ENCODE assay signal across 1 cellular context in genomic region chr17:75516255-75516618, GRCh38.
TF ChIP-seq lines count a peak whose summit lies in the region.

Gene TSEN54, plus strand, starts transcription at chr17:75516528. Its CDS starts 33 bp downstream, at chr17:75516561.

TF ChIP-seq in K562, 482 proteins besides CTCF, POLR2A, EP300 and RAD21 (continued from another document):
- no peak for TF ChIP-seq SFPQ (IDR thresholded peaks at IDR 0.05; ENCODE audit: low read depth, low read length)
- no peak; the same call in 1 of the 2 replicates for TF ChIP-seq TFAP4 (CRISPR knock-in tag; IDR thresholded peaks at IDR 0.05; ENCODE audit: borderline replicate concordance)
- TF ChIP-seq AFF1 (IDR thresholded peaks at IDR 0.05; ENCODE audit: low read depth in 1 of 2, partially characterized antibody in 2 of 2) = no peak
- TF ChIP-seq HSF4 (CRISPR knock-in tag; IDR thresholded peaks at IDR 0.05; ENCODE audit: borderline replicate concordance) = no peak
- peak; percentile 33 for TF ChIP-seq TCF3 (CRISPR knock-in tag; IDR thresholded peaks at IDR 0.05)
- TF ChIP-seq XRCC3 (IDR thresholded peaks at IDR 0.05) = no peak
- no peak; the same call in none of the 2 replicates for TF ChIP-seq HDAC2 (IDR thresholded peaks at IDR 0.05)
- peak; percentile 92; the same call in 1 of the 2 replicates for TF ChIP-seq MIER1 (IDR thresholded peaks at IDR 0.05; ENCODE audit: low read depth)
- TF ChIP-seq RFX7 (CRISPR knock-in tag; IDR thresholded peaks at IDR 0.05) = no peak
- TF ChIP-seq ETV5 (CRISPR knock-in tag; IDR thresholded peaks at IDR 0.05; ENCODE audit: low read depth) = peak; percentile 95
- no peak for TF ChIP-seq ILK (tag; IDR thresholded peaks at IDR 0.05; ENCODE audit: borderline replicate concordance, low read depth)
- TF ChIP-seq DDX20 (tag; IDR thresholded peaks at IDR 0.05; ENCODE audit: low read depth) = no peak
- no peak for TF ChIP-seq KLF10 (CRISPR knock-in tag; IDR thresholded peaks at IDR 0.05)
- TF ChIP-seq ZFP1 (CRISPR knock-in tag; IDR thresholded peaks at IDR 0.05) = no peak
- TF ChIP-seq CLOCK (CRISPR knock-in tag; IDR thresholded peaks at IDR 0.05; ENCODE audit: borderline replicate concordance) = no peak
- no peak for TF ChIP-seq ZNF184 (CRISPR knock-in tag; IDR thresholded peaks at IDR 0.05)
- no peak for TF ChIP-seq ZNF551 (CRISPR knock-in tag; IDR thresholded peaks at IDR 0.05)
- TF ChIP-seq RBFOX2 (IDR thresholded peaks at IDR 0.05; ENCODE audit: low read depth, low read length) = peak; percentile 42; the same call in 1 of the 2 replicates
- TF ChIP-seq HDAC3 (IDR thresholded peaks at IDR 0.05; ENCODE audit: borderline replicate concordance, partially characterized antibody) = no peak
- no peak for TF ChIP-seq ZNF280A (IDR thresholded peaks at IDR 0.05; ENCODE audit: low read depth, partially characterized antibody)
- TF ChIP-seq SIN3B (IDR thresholded peaks at IDR 0.05; ENCODE audit: low read depth) = no peak
- TF ChIP-seq ERF (CRISPR knock-in tag; IDR thresholded peaks at IDR 0.05) = 0 out of 2 replicates have a peak, but pooled peaks have one; percentile 4
- TF ChIP-seq CCNT2 (IDR thresholded peaks at IDR 0.05; ENCODE audit: borderline replicate concordance, extremely low read depth, insufficient read length, low read depth, low read length) = peak; percentile 78
- no peak for TF ChIP-seq NFIX (CRISPR knock-in tag; IDR thresholded peaks at IDR 0.05; ENCODE audit: low read depth)
- no peak for TF ChIP-seq STAT5B (CRISPR knock-in tag; IDR thresholded peaks at IDR 0.05)
- TF ChIP-seq MCM7 (IDR thresholded peaks at IDR 0.05) = no peak
- TF ChIP-seq HMGXB4 (CRISPR knock-in tag; IDR thresholded peaks at IDR 0.05) = no peak
- TF ChIP-seq STAT6 (CRISPR knock-in tag; IDR thresholded peaks at IDR 0.05) = no peak; the same call in 1 of the 2 replicates
- TF ChIP-seq ZFX (CRISPR knock-in tag; IDR thresholded peaks at IDR 0.05) = no peak; the same call in 1 of the 2 replicates
- no peak for TF ChIP-seq RNF2 (IDR thresholded peaks at IDR 0.05)
- TF ChIP-seq BRF1 (IDR thresholded peaks at IDR 0.05; ENCODE audit: borderline replicate concordance, extremely low read depth, insufficient read length) = no peak
- TF ChIP-seq SMAD3 (CRISPR knock-in tag; conservative IDR thresholded peaks at IDR 0.05) = no peak
- TF ChIP-seq GABPB2 (CRISPR knock-in tag; conservative IDR thresholded peaks at IDR 0.05) = no peak
- TF ChIP-seq TOE1 (IDR thresholded peaks at IDR 0.05; ENCODE audit: borderline replicate concordance) = peak; percentile 96
- no peak for TF ChIP-seq TOE1 (CRISPR knock-in tag; IDR thresholded peaks at IDR 0.05; ENCODE audit: borderline replicate concordance, low read depth)
- peak; percentile 10; the same call in 1 of the 2 replicates for TF ChIP-seq XRCC5 (IDR thresholded peaks at IDR 0.05; ENCODE audit: low read depth, low read length)
- TF ChIP-seq NR2F6 (CRISPR knock-in tag; IDR thresholded peaks at IDR 0.05) = no peak
- no peak for TF ChIP-seq SMAD1 (IDR thresholded peaks at IDR 0.05; ENCODE audit: low read depth, low read length, partially characterized antibody)
- peak; percentile 16; the same call in 1 of the 2 replicates for TF ChIP-seq CC2D1A (IDR thresholded peaks at IDR 0.05)
- TF ChIP-seq KAT2B (IDR thresholded peaks at IDR 0.05; ENCODE audit: low read depth, low read length) = no peak
- no peak for TF ChIP-seq HINFP (tag; conservative IDR thresholded peaks at IDR 0.05; ENCODE audit: low read depth)
- TF ChIP-seq ZNF584 (CRISPR knock-in tag; IDR thresholded peaks at IDR 0.05; ENCODE audit: low read depth) = no peak
- no peak for TF ChIP-seq SRSF7 (optimal IDR thresholded peaks at IDR 0.05; ENCODE audit: low read depth, low read length)
- TF ChIP-seq BRD9 (IDR thresholded peaks at IDR 0.05; ENCODE audit: low read depth, partially characterized antibody) = no peak
TF ChIP-seq in K562: peak in this region for 54.
